ENCODE assay signal across 8 cellular contexts in the genomic region with DNA sequence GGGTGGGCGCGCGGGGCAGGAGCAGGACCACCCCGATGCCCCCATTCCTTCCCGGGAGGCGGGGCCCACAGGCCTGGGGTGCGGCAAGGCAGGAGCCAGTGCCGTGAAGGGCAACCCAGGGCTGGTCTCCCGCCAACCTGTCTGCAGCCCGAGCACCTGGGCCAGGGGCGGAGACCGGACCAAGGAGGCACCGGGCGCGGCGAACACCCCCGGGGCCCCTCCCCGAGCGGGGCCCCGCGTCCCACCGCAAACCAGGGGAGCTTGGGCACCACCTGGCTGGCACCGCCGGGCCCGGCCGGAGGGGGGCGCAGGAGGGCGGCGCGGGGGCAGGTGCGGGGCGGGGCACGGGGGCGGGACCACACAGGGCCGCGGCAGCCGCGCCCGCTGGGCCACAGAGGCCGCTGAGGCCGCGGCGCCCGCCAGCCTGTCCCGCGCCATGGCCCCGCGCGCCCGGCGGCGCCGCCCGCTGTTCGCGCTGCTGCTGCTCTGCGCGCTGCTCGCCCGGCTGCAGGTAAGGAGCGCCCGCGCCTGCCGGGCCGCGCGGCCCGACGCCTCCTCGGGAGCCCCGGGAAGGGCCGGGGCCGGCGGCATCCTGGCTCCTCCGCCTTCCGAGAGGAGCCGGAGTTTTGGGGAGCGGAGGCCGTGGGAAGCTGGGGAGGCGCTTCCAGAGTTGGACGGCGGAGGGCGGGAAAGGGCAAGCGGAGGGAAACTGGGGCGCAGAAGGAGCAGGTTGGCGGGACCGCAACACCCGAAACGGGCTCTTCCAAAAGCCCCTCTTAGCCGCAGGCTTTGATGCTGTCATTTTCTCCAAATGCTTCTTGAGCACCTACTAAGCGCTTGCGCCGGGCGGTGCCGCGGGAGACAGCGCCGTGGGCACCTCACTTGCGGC. TPM values are rescaled to one million over a fixed set of nuclear protein-coding genes. Genes with fewer than 3 reads are reported as not detected.
DNase-seq lines count a peak whose midpoint lies in the region; ATAC-seq and TF ChIP-seq lines count a peak whose summit lies in the region.

Gene TNFRSF11A (plus strand): TSS at position 394 of the 889 bp plus-strand sequence. CDS start 43 bp downstream, at position 437.

- ATAC-seq in GM21423 (IDR thresholded peaks at IDR 0.05; ENCODE audit: unreplicated experiment) (peak; percentile 55), left colon (peak; percentile 62)

- H3K27ac ChIP-seq in HUES6 (ENCODE audit: low read depth, low read length), result no peak within 1 kb of the TSS

- H3K9ac ChIP-seq in HUES6 (ENCODE audit: low read length), result peak within 1 kb of the TSS; percentile 1

- peak within 1 kb of the TSS; percentile 84 to 87 (median 85) for H3K4me3 Mint-ChIP-seq in brain

- H3K9me3 Mint-ChIP-seq in brain, result peaks cover 0 to 9% (median 2%) of the 10 kb centered on the region in 5 experiments

- H3K36me3 ChIP-seq in HUES6 (ENCODE audit: control insufficient read depth, insufficient read depth, low read length), result no peaks in the 10 kb centered on the region

- peaks cover 86% of the 10 kb centered on the region for H3K27me3 Mint-ChIP-seq in brain

- peak in 1 of 2 experiments; percentile 41 for TF ChIP-seq CTCF in brain (conservative IDR thresholded peaks at IDR 0.05)

- no peaks in the 10 kb centered on the region for H3K36me3 Mint-ChIP-seq in brain

- H3K27ac Mint-ChIP-seq in brain, result peak within 1 kb of the TSS in 1 of 5 experiments; percentile 30

- peaks cover 44% of the 10 kb centered on the region for H3K4me1 ChIP-seq in HUES6 (ENCODE audit: control insufficient read depth, insufficient read depth, low read length)

- H3K9me3 ChIP-seq in HUES6 (ENCODE audit: control insufficient read depth, insufficient read depth, low read depth, low read length), result no peaks in the 10 kb centered on the region

- peaks cover 64% of the 10 kb centered on the region for H3K27me3 ChIP-seq in HUES6 (ENCODE audit: control insufficient read depth, insufficient read depth, low read length)

- H3K4me1 Mint-ChIP-seq in brain, result peaks cover 13% of the 10 kb centered on the region

- DNase-seq in Daoy (ENCODE audit: low read depth) (peak; percentile 66), left colon (peak; percentile 60 to 79), NCI-H2029 (lab: John Stamatoyannopoulos, UW) (no peak)
- DNase-seq in stimulated activated CD4-positive, alpha-beta T cell treated with anti-CD3 and anti-CD28 coated beads, TNF-alpha, amount 100 ng/mL, for 1 hour (ENCODE audit: low read depth in 3 of 3, low spot score in 1 of 3), result peak in 2 of 3 donors; percentile 22 to 65

- peak within 1 kb of the TSS; percentile 62 for H3K4me3 ChIP-seq in HUES6 (ENCODE audit: low read depth, low read length)

- intact Hi-C loops in T-helper 2 cell treated with Interferon-gamma antibody and Interleukin-4, amounts not matched to agents 100 ng/mL and 5 ng/mL, for 36 hours (cut with micrococcal nuclease), result loop anchor here (1.0 to 10.0 kb wide), 5 partner anchors 138 to 660 kb away; partner anchors contain the start of genes PHLPP1, PIGN and RELCH
- intact Hi-C loops in left colon (cut with DNase I, micrococcal nuclease), result no loop called here

RNA-seq across cellular contexts. Expression of gene TNFRSF11A, which starts in this region (rescaled TPM):
- total RNA-seq in Daoy (2014; rRNA removed; shearing (Covaris generic)), result 2.9 and 3.5 TPM in 2 replicates
- 29.6 and 30.8 TPM in 2 replicates for total RNA-seq in T-helper 2 cell treated with Interferon-gamma antibody and Interleukin-4, amounts not matched to agents 100 ng/mL and 5 ng/mL, for 36 hours
- polyA plus RNA-seq in brain (ENCODE audit: insufficient read depth, low read depth, low replicate concordance), result 6.0 TPM
- 10 to 100 TPM; 56.2 to 83.3 TPM for total RNA-seq in left colon
